In the genomic region with DNA sequence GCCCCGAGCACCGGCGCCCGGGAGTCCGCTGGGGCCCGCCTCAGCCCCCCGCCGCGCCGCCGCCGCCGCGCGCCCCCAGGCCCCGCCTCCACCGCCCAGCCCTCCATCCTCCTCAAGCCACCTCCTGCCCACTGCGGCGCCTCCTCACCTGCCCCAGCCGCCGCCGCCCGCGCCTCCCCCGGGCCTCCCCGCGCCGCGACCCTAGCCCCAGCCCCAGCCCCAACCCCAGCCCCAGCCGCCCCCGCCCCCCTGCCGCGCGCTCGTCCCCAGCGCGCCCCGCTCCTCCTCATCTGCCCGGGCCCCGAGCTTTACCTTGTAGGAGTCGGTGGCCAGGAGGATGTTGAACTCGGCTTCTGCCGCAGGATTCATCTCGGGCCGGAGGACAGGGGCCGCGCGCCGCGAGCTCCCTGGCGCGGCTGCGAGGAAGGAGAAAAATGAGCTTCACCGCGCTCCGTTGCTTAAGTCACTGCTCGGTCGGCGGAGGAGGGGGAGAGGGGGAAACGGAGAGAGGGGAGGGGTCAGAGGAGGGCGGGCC, we compare ENCODE assay signal across 1 cellular context.
TF ChIP-seq lines count a peak whose summit lies in the region.

TSS of gene NAMPT (minus strand) at position 468 of the 535 bp plus-strand sequence. CDS start at position 369, 99 bp downstream.

TF ChIP-seq in GM23338, 12 proteins besides CTCF, POLR2A, EP300 and RAD21 (continued from another document):
- TF ChIP-seq ZNF462 (CRISPR knock-in tag; IDR thresholded peaks at IDR 0.05) (no peak), CREB1 (CRISPR knock-in tag; IDR thresholded peaks at IDR 0.05; ENCODE audit: low read depth) (no peak), ZNF114 (CRISPR knock-in tag; IDR thresholded peaks at IDR 0.05) (no peak), POLR2AphosphoS5 (IDR thresholded peaks at IDR 0.05; ENCODE audit: low read depth) (no peak), REST (IDR thresholded peaks at IDR 0.05; ENCODE audit: unreplicated experiment) (no peak), JUNB (IDR thresholded peaks at IDR 0.05; ENCODE audit: unreplicated experiment) (no peak)
TF ChIP-seq in GM23338: peak in this region for 0.
